Comparison of ENCODE assay signal across 10 cellular contexts in the genomic region with DNA sequence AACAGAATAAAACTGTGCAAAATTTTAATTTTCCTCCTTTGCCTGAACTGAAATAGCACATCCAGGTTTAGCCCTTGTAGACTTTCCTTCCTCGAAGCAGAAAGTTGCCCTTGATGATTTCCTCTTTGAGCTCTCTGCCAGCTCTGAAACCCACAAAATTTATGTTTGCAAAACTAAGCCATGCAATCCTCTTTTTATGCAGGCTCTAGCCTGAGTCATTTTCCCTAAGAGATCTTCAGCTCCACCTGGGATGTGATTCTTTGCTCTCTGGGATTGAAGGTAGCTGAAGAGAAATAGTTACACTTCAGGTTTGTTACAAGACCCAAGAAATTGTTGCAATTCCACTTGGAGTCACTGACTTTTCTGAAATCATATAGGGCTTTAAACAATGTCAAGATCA. TPM values are rescaled to one million over a fixed set of nuclear protein-coding genes. Genes with fewer than 3 reads are reported as not detected.
DNase-seq lines count a peak whose midpoint lies in the region; ATAC-seq and TF ChIP-seq lines count a peak whose summit lies in the region.
"Had no signal": no experiment of that assay in that cellular context is flagged by ENCODE, and none has a peak within 500 bp of the region (broad histone marks: within the 10 kb centered on the region; RNA-seq: fewer than 3 reads in every experiment).

No MANE protein-coding gene starts in this region.

- intact Hi-C loops in activated CD4-positive, alpha-beta memory T cell treated with anti-CD3 and anti-CD28 coated beads for 36 hours (cut with micrococcal nuclease), result loop anchor here (5.0 kb wide), 1 partner anchor 126 kb away; a partner anchor contains a TSS

- H3K4me1 Mint-ChIP-seq in activated CD4-positive, alpha-beta memory T cell treated with anti-CD3 and anti-CD28 coated beads, Interleukin-2, amount 10 ng/mL, durations not matched to agents 7 days and 5 days, result peaks cover 17% of the 10 kb centered on the region
- peaks cover 12% of the 10 kb centered on the region for H3K4me1 Mint-ChIP-seq in activated CD4-positive, alpha-beta memory T cell treated with anti-CD3 and anti-CD28 coated beads for 36 hours (ENCODE audit: low read depth)
- peaks cover 47% of the 10 kb centered on the region for H3K4me1 Mint-ChIP-seq in WTC11

- H3K9me3 Mint-ChIP-seq in activated CD4-positive, alpha-beta memory T cell treated with anti-CD3 and anti-CD28 coated beads, Interleukin-2, amount 10 ng/mL, durations not matched to agents 7 days and 5 days, result no peaks in the 10 kb centered on the region
- no peaks in the 10 kb centered on the region for H3K9me3 Mint-ChIP-seq in activated CD4-positive, alpha-beta memory T cell treated with anti-CD3 and anti-CD28 coated beads for 36 hours
- peaks cover 9% of the 10 kb centered on the region; the same call in 1 of the 2 replicates for H3K9me3 Mint-ChIP-seq in WTC11

- H3K36me3 ChIP-seq in suprapubic skin (no peaks in the 10 kb centered on the region), WERI-Rb-1 (no peaks in the 10 kb centered on the region; the same call in 1 of the 2 replicates)

- CTCF ChIA-PET in activated CD4-positive, alpha-beta memory T cell treated with anti-CD3 and anti-CD28 coated beads, Interleukin-2, amount 10 ng/mL, durations not matched to agents 7 days and 5 days (lab: Charles Lee), result interaction anchor here (1.2 to 1.5 kb wide), 2 partner anchors 260 to 262 kb away, joined by 3 to 5 read pairs; no protein-coding TSS in a partner anchor
- CTCF ChIA-PET in activated CD4-positive, alpha-beta memory T cell treated with anti-CD3 and anti-CD28 coated beads for 36 hours (lab: Charles Lee), result interaction anchor here (0.8 to 0.9 kb wide), 2 partner anchors 26 to 60 kb away, joined by 3 read pairs; no protein-coding TSS in a partner anchor
- CTCF ChIA-PET in WTC11 (lab: Charles Lee), result interaction anchor here (0.9 to 2.0 kb wide), 4 partner anchors 9 to 62 kb away, joined by 3 to 6 read pairs (median 3); no protein-coding TSS in a partner anchor

- WGBS in suprapubic skin, result 10% methylated on average over 1 of the region's 1 CpG

- peak overlapping the region; percentile 66 for H3K4me3 ChIP-seq in suprapubic skin
- no peak overlapping the region for H3K4me3 ChIP-seq in WERI-Rb-1 (ENCODE audit: low read depth, low read length)

- H3K4me1 ChIP-seq in foreskin keratinocyte (peaks cover 30% of the 10 kb centered on the region), suprapubic skin (peaks cover 56% of the 10 kb centered on the region)

- H3K27ac Mint-ChIP-seq in activated CD4-positive, alpha-beta memory T cell treated with anti-CD3 and anti-CD28 coated beads, Interleukin-2, amount 10 ng/mL, durations not matched to agents 7 days and 5 days, result no peak overlapping the region
- H3K27ac Mint-ChIP-seq in activated CD4-positive, alpha-beta memory T cell treated with anti-CD3 and anti-CD28 coated beads for 36 hours, result no peak overlapping the region
- no peak overlapping the region for H3K27ac Mint-ChIP-seq in WTC11

- H3K27me3 ChIP-seq in foreskin keratinocyte (no peaks in the 10 kb centered on the region), suprapubic skin (peaks cover 3% of the 10 kb centered on the region), WERI-Rb-1 (ENCODE audit: insufficient read depth, low read depth, severe bottlenecking) (no peaks in the 10 kb centered on the region)

- peaks cover 78% of the 10 kb centered on the region for H3K27me3 Mint-ChIP-seq in activated CD4-positive, alpha-beta memory T cell treated with anti-CD3 and anti-CD28 coated beads, Interleukin-2, amount 10 ng/mL, durations not matched to agents 7 days and 5 days
- peaks cover 62% of the 10 kb centered on the region for H3K27me3 Mint-ChIP-seq in activated CD4-positive, alpha-beta memory T cell treated with anti-CD3 and anti-CD28 coated beads for 36 hours
- peaks cover 34% of the 10 kb centered on the region for H3K27me3 Mint-ChIP-seq in WTC11 (ENCODE audit: low read depth)

- POLR2A ChIA-PET in activated CD4-positive, alpha-beta memory T cell treated with anti-CD3 and anti-CD28 coated beads, Interleukin-2, amount 10 ng/mL, durations not matched to agents 7 days and 5 days (lab: Charles Lee), result no interaction called here
- POLR2A ChIA-PET in activated CD4-positive, alpha-beta memory T cell treated with anti-CD3 and anti-CD28 coated beads for 36 hours (lab: Charles Lee), result interaction anchor here (1.1 kb wide), 1 partner anchor 558 kb away, joined by 3 read pairs; no protein-coding TSS in a partner anchor
- POLR2A ChIA-PET in WTC11 (lab: Charles Lee), result no interaction called here

- DNase-seq in activated CD4-positive, alpha-beta memory T cell treated with anti-CD3 and anti-CD28 coated beads, Interleukin-2, amount 10 ng/mL, durations not matched to agents 7 days and 5 days, result no peak
- DNase-seq in activated CD4-positive, alpha-beta memory T cell treated with anti-CD3 and anti-CD28 coated beads for 36 hours, result no peak
- no peak for DNase-seq in WTC11 (ENCODE audit: low spot score)
- DNase-seq in foreskin keratinocyte, result peak in 1 of 2 donors; percentile 45
- no peak for DNase-seq in suprapubic skin (ENCODE audit: low spot score in 2 of 2)
- no peak for DNase-seq in WERI-Rb-1
- DNase-seq in GM20000 (ENCODE audit: low spot score), result no peak
- DNase-seq: GOT3 had no signal

- no peaks in the 10 kb centered on the region for H3K36me3 Mint-ChIP-seq in activated CD4-positive, alpha-beta memory T cell treated with anti-CD3 and anti-CD28 coated beads, Interleukin-2, amount 10 ng/mL, durations not matched to agents 7 days and 5 days (ENCODE audit: low read depth)
- no peaks in the 10 kb centered on the region for H3K36me3 Mint-ChIP-seq in activated CD4-positive, alpha-beta memory T cell treated with anti-CD3 and anti-CD28 coated beads for 36 hours
- H3K36me3 Mint-ChIP-seq in WTC11, result peaks cover 7% of the 10 kb centered on the region; the same call in 1 of the 2 replicates

- TF ChIP-seq CTCF in WTC11 (IDR thresholded peaks at IDR 0.05) (no peak), foreskin keratinocyte (conservative IDR thresholded peaks at IDR 0.05) (no peak), suprapubic skin (IDR thresholded peaks at IDR 0.05) (no peak), WERI-Rb-1 (IDR thresholded peaks at IDR 0.05; ENCODE audit: low read depth, low read length) (no peak), GM20000 (IDR thresholded peaks at IDR 0.05; ENCODE audit: extremely low read depth, missing control alignments) (no peak)

- no peak for TF ChIP-seq EP300 in suprapubic skin (IDR thresholded peaks at IDR 0.05)

- H3K4me3 Mint-ChIP-seq in activated CD4-positive, alpha-beta memory T cell treated with anti-CD3 and anti-CD28 coated beads, Interleukin-2, amount 10 ng/mL, durations not matched to agents 7 days and 5 days, result peak overlapping the region; percentile 71
- no peak overlapping the region for H3K4me3 Mint-ChIP-seq in activated CD4-positive, alpha-beta memory T cell treated with anti-CD3 and anti-CD28 coated beads for 36 hours
- H3K4me3 Mint-ChIP-seq in WTC11, result peak overlapping the region; percentile 89

- H3K27ac ChIP-seq in foreskin keratinocyte (peak overlapping the region; percentile 58), suprapubic skin (no peak overlapping the region), WERI-Rb-1 (no peak overlapping the region)
- H3K27ac ChIP-seq: C4-2B had no signal

- H3K9me3 ChIP-seq in suprapubic skin, result no peaks in the 10 kb centered on the region
- H3K9me3 ChIP-seq in WERI-Rb-1 (ENCODE audit: severe bottlenecking), result no peaks in the 10 kb centered on the region

- no peak for TF ChIP-seq POLR2A in suprapubic skin (IDR thresholded peaks at IDR 0.05)

- ATAC-seq in WTC11 (no peak), foreskin keratinocyte (no peak), GM18498 (IDR thresholded peaks at IDR 0.05; ENCODE audit: unreplicated experiment) (no peak)

TF ChIP-seq in WTC11, 78 proteins besides CTCF, POLR2A, EP300 and RAD21 (continues in another document):
- TF ChIP-seq SMAD4 (CRISPR knock-in tag; IDR thresholded peaks at IDR 0.05) (no peak), RELA (CRISPR knock-in tag; IDR thresholded peaks at IDR 0.05; ENCODE audit: borderline replicate concordance) (no peak), SMAD3 (CRISPR knock-in tag; IDR thresholded peaks at IDR 0.05; ENCODE audit: borderline replicate concordance) (no peak), CREB1 (CRISPR knock-in tag; IDR thresholded peaks at IDR 0.05) (no peak)
- TF ChIP-seq, protein P1, sequence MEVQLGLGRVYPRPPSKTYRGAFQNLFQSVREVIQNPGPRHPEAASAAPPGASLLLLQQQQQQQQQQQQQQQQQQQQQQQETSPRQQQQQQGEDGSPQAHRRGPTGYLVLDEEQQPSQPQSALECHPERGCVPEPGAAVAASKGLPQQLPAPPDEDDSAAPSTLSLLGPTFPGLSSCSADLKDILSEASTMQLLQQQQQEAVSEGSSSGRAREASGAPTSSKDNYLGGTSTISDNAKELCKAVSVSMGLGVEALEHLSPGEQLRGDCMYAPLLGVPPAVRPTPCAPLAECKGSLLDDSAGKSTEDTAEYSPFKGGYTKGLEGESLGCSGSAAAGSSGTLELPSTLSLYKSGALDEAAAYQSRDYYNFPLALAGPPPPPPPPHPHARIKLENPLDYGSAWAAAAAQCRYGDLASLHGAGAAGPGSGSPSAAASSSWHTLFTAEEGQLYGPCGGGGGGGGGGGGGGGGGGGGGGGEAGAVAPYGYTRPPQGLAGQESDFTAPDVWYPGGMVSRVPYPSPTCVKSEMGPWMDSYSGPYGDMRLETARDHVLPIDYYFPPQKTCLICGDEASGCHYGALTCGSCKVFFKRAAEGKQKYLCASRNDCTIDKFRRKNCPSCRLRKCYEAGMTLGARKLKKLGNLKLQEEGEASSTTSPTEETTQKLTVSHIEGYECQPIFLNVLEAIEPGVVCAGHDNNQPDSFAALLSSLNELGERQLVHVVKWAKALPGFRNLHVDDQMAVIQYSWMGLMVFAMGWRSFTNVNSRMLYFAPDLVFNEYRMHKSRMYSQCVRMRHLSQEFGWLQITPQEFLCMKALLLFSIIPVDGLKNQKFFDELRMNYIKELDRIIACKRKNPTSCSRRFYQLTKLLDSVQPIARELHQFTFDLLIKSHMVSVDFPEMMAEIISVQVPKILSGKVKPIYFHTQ (CRISPR knock-in tag; IDR thresholded peaks at IDR 0.05), result no peak
- TF ChIP-seq, protein P2, sequence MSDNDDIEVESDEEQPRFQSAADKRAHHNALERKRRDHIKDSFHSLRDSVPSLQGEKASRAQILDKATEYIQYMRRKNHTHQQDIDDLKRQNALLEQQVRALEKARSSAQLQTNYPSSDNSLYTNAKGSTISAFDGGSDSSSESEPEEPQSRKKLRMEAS (CRISPR knock-in tag; IDR thresholded peaks at IDR 0.05), result no peak

RNA-seq across cellular contexts. Expression of a gene that starts 1.4 kb away (rescaled TPM):
- total RNA-seq in activated CD4-positive, alpha-beta memory T cell treated with anti-CD3 and anti-CD28 coated beads, Interleukin-2, amount 10 ng/mL, durations not matched to agents 7 days and 5 days, result under 1 TPM; 0.15 to 0.18 TPM
- total RNA-seq in activated CD4-positive, alpha-beta memory T cell treated with anti-CD3 and anti-CD28 coated beads for 36 hours, result under 1 TPM; 0.15 to 0.33 TPM
- 7.5 to 7.8 TPM (median 7.6 TPM) in 3 replicates for total RNA-seq in WTC11 (2021)
- total RNA-seq in foreskin keratinocyte, result 472 and 766 TPM in 2 replicates
- 223 and 404 TPM in 2 replicates for polyA plus RNA-seq in foreskin keratinocyte
- 100 to 1,000 TPM in 2 of 4 donors, 10 to 100 TPM in 2; 36.5 to 110 (median 84.0) TPM for total RNA-seq in suprapubic skin
